In genomic region chr4:7357296-7357680, GRCh38 we compare ENCODE assay signal across 18 cellular contexts.
"Had no signal": no experiment of that assay in that cellular context is flagged by ENCODE, and none has a peak within 500 bp of the region (broad histone marks: within the 10 kb centered on the region; RNA-seq: fewer than 3 reads in every experiment).

No MANE protein-coding gene starts in this region.

- H3K4me1 ChIP-seq: spleen, uterus had no signal

- H3K4me3 ChIP-seq: gastrocnemius medialis, heart left ventricle, spleen, thyroid gland, uterus had no signal

- DNase-seq: activated CD4-positive, alpha-beta T cell treated with anti-CD3 and anti-CD28 coated beads, Interleukin-2, amount 50 U/mL, for 1 hour; activated CD4-positive, CD25-positive, alpha-beta regulatory T cell treated with anti-CD3 and anti-CD28 coated beads, Interleukin-2, amount 50 U/mL, for 72 hours; activated CD8-positive, alpha-beta memory T cell treated with anti-CD3 and anti-CD28 coated beads, Interleukin-2, amount 50 U/mL, for 4 hours; activated naive CD4-positive, alpha-beta T cell treated with anti-CD3 and anti-CD28 coated beads for 36 hours; activated T-cell treated with anti-CD3 and anti-CD28 coated beads, Interleukin-2, amount 50 U/mL, for 4 hours; anterior cingulate cortex; brain microvascular endothelial cell; effector CD8-positive, alpha-beta T cell; gastrocnemius medialis; kidney glomerular epithelial cell; naive thymus-derived CD8-positive, alpha-beta T cell; retina; spleen; stimulated activated naive B cell treated with anti-CD40 and anti-IgM and Interleukin-4, amounts not matched to agents 10 μg/mL and 1 μg/mL and 100 μg/mL, for 72 hours; uterus had no signal

- H3K36me3 ChIP-seq: brain microvascular endothelial cell, gastrocnemius medialis, heart left ventricle, spleen, thyroid gland, uterus had no signal

- H3K9me3 ChIP-seq: gastrocnemius medialis, heart left ventricle, spleen, thyroid gland, uterus had no signal

- H3K27ac ChIP-seq: brain microvascular endothelial cell, gastrocnemius medialis, heart left ventricle, spleen, uterus had no signal

- ATAC-seq: activated T-cell treated with anti-CD3 and anti-CD28 coated beads, Interleukin-2, amount 50 U/mL, for 4 hours; esophagus mucosa; gastrocnemius medialis; heart left ventricle; naive thymus-derived CD8-positive, alpha-beta T cell; stimulated activated naive B cell treated with anti-CD40 and anti-IgM and Interleukin-4, amounts not matched to agents 10 μg/mL and 1 μg/mL and 100 μg/mL, for 72 hours had no signal
